In the genomic region with DNA sequence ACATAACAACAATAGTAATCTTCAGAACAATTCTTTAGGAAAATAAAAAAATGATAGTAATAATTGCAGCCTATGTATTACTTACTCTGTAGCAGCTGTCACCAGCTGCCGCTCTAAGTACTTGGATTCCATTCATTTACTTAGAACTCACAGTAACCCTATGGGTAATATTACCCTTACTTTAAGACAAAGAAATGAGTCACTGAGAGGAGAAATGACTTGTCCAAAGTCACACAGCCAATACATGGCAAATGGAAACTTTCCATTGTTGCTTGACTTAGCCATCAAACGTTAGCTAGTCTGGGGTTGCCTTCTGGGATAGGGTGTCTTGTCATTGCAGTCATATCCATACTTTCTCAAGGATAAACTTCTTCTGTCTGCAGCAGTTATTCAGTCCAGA, we compare ENCODE assay signal across 1 cellular context.
TF ChIP-seq lines count a peak whose summit lies in the region.

No MANE protein-coding gene starts in this region.

TF ChIP-seq in K562, 482 proteins besides CTCF, POLR2A, EP300 and RAD21 (continued from another document):
- TF ChIP-seq, protein P1, sequence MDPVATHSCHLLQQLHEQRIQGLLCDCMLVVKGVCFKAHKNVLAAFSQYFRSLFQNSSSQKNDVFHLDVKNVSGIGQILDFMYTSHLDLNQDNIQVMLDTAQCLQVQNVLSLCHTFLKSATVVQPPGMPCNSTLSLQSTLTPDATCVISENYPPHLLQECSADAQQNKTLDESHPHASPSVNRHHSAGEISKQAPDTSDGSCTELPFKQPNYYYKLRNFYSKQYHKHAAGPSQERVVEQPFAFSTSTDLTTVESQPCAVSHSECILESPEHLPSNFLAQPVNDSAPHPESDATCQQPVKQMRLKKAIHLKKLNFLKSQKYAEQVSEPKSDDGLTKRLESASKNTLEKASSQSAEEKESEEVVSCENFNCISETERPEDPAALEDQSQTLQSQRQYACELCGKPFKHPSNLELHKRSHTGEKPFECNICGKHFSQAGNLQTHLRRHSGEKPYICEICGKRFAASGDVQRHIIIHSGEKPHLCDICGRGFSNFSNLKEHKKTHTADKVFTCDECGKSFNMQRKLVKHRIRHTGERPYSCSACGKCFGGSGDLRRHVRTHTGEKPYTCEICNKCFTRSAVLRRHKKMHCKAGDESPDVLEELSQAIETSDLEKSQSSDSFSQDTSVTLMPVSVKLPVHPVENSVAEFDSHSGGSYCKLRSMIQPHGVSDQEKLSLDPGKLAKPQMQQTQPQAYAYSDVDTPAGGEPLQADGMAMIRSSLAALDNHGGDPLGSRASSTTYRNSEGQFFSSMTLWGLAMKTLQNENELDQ (CRISPR knock-in tag; IDR thresholded peaks at IDR 0.05; ENCODE audit: borderline replicate concordance) = no peak
- TF ChIP-seq, protein P2, sequence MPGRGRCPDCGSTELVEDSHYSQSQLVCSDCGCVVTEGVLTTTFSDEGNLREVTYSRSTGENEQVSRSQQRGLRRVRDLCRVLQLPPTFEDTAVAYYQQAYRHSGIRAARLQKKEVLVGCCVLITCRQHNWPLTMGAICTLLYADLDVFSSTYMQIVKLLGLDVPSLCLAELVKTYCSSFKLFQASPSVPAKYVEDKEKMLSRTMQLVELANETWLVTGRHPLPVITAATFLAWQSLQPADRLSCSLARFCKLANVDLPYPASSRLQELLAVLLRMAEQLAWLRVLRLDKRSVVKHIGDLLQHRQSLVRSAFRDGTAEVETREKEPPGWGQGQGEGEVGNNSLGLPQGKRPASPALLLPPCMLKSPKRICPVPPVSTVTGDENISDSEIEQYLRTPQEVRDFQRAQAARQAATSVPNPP (IDR thresholded peaks at IDR 0.05; ENCODE audit: borderline replicate concordance, insufficient read depth, insufficient read length) = no peak
- TF ChIP-seq, protein P3, sequence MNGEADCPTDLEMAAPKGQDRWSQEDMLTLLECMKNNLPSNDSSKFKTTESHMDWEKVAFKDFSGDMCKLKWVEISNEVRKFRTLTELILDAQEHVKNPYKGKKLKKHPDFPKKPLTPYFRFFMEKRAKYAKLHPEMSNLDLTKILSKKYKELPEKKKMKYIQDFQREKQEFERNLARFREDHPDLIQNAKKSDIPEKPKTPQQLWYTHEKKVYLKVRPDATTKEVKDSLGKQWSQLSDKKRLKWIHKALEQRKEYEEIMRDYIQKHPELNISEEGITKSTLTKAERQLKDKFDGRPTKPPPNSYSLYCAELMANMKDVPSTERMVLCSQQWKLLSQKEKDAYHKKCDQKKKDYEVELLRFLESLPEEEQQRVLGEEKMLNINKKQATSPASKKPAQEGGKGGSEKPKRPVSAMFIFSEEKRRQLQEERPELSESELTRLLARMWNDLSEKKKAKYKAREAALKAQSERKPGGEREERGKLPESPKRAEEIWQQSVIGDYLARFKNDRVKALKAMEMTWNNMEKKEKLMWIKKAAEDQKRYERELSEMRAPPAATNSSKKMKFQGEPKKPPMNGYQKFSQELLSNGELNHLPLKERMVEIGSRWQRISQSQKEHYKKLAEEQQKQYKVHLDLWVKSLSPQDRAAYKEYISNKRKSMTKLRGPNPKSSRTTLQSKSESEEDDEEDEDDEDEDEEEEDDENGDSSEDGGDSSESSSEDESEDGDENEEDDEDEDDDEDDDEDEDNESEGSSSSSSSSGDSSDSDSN (IDR thresholded peaks at IDR 0.05; ENCODE audit: borderline replicate concordance in 1 of 2, low read depth in 2 of 2, low read length in 2 of 2) = 0 out of 4 replicates have a peak, but pooled peaks of 1 of the 2 experiments have one; percentile 20
- no peak for TF ChIP-seq MEIS2 (IDR thresholded peaks at IDR 0.05; ENCODE audit: partially characterized antibody)
- no peak for TF ChIP-seq FIP1L1 (IDR thresholded peaks at IDR 0.05; ENCODE audit: low read depth, low read length, poor library complexity, severe bottlenecking)
- TF ChIP-seq SRSF1 (IDR thresholded peaks at IDR 0.05; ENCODE audit: low read depth, low read length) = no peak
- TF ChIP-seq COPS2 (conservative IDR thresholded peaks at IDR 0.05) = no peak
- TF ChIP-seq, protein P4, sequence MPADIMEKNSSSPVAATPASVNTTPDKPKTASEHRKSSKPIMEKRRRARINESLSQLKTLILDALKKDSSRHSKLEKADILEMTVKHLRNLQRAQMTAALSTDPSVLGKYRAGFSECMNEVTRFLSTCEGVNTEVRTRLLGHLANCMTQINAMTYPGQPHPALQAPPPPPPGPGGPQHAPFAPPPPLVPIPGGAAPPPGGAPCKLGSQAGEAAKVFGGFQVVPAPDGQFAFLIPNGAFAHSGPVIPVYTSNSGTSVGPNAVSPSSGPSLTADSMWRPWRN (IDR thresholded peaks at IDR 0.05; ENCODE audit: low read depth) = no peak
- TF ChIP-seq PURB (CRISPR knock-in tag; IDR thresholded peaks at IDR 0.05; ENCODE audit: low read depth) = no peak
- peak; percentile 50 for TF ChIP-seq FOSL1 (tag; conservative IDR thresholded peaks at IDR 0.05)
- TF ChIP-seq TAL1 (IDR thresholded peaks at IDR 0.05) = no peak
- TF ChIP-seq CHD2 (IDR thresholded peaks at IDR 0.05; ENCODE audit: low read depth, low read length) = no peak
- no peak for TF ChIP-seq GTF2F1 (IDR thresholded peaks at IDR 0.05; ENCODE audit: low read depth, low read length)
- TF ChIP-seq HDAC8 (tag; IDR thresholded peaks at IDR 0.05) = no peak
- no peak for TF ChIP-seq ZZZ3 (IDR thresholded peaks at IDR 0.05)
- TF ChIP-seq BRF1 (IDR thresholded peaks at IDR 0.05; ENCODE audit: borderline replicate concordance, extremely low read depth, insufficient read length) = no peak
- TF ChIP-seq, protein P5, sequence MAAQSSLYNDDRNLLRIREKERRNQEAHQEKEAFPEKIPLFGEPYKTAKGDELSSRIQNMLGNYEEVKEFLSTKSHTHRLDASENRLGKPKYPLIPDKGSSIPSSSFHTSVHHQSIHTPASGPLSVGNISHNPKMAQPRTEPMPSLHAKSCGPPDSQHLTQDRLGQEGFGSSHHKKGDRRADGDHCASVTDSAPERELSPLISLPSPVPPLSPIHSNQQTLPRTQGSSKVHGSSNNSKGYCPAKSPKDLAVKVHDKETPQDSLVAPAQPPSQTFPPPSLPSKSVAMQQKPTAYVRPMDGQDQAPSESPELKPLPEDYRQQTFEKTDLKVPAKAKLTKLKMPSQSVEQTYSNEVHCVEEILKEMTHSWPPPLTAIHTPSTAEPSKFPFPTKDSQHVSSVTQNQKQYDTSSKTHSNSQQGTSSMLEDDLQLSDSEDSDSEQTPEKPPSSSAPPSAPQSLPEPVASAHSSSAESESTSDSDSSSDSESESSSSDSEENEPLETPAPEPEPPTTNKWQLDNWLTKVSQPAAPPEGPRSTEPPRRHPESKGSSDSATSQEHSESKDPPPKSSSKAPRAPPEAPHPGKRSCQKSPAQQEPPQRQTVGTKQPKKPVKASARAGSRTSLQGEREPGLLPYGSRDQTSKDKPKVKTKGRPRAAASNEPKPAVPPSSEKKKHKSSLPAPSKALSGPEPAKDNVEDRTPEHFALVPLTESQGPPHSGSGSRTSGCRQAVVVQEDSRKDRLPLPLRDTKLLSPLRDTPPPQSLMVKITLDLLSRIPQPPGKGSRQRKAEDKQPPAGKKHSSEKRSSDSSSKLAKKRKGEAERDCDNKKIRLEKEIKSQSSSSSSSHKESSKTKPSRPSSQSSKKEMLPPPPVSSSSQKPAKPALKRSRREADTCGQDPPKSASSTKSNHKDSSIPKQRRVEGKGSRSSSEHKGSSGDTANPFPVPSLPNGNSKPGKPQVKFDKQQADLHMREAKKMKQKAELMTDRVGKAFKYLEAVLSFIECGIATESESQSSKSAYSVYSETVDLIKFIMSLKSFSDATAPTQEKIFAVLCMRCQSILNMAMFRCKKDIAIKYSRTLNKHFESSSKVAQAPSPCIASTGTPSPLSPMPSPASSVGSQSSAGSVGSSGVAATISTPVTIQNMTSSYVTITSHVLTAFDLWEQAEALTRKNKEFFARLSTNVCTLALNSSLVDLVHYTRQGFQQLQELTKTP (IDR thresholded peaks at IDR 0.05; ENCODE audit: low read depth in 1 of 2, partially characterized antibody in 2 of 2) = no peak
- TF ChIP-seq POLR2AphosphoS5 (IDR thresholded peaks at IDR 0.05; ENCODE audit: control insufficient read depth, insufficient read depth, low read depth, low read length) = no peak
- TF ChIP-seq, protein P6, sequence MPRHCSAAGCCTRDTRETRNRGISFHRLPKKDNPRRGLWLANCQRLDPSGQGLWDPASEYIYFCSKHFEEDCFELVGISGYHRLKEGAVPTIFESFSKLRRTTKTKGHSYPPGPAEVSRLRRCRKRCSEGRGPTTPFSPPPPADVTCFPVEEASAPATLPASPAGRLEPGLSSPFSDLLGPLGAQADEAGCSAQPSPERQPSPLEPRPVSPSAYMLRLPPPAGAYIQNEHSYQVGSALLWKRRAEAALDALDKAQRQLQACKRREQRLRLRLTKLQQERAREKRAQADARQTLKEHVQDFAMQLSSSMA (CRISPR knock-in tag; IDR thresholded peaks at IDR 0.05) = no peak
- TF ChIP-seq CBX3 (IDR thresholded peaks at IDR 0.05; ENCODE audit: borderline replicate concordance in 1 of 2, low read length in 2 of 2) = 0 out of 3 replicates have a peak, but pooled peaks of 1 of the 2 experiments have one; percentile 18
- no peak for TF ChIP-seq SMAD2 (IDR thresholded peaks at IDR 0.05; ENCODE audit: low read depth, low read length)
- TF ChIP-seq ZNF668 (CRISPR knock-in tag; IDR thresholded peaks at IDR 0.05) = no peak
